16 cellular contexts compared by ENCODE assay signal in the genomic region with DNA sequence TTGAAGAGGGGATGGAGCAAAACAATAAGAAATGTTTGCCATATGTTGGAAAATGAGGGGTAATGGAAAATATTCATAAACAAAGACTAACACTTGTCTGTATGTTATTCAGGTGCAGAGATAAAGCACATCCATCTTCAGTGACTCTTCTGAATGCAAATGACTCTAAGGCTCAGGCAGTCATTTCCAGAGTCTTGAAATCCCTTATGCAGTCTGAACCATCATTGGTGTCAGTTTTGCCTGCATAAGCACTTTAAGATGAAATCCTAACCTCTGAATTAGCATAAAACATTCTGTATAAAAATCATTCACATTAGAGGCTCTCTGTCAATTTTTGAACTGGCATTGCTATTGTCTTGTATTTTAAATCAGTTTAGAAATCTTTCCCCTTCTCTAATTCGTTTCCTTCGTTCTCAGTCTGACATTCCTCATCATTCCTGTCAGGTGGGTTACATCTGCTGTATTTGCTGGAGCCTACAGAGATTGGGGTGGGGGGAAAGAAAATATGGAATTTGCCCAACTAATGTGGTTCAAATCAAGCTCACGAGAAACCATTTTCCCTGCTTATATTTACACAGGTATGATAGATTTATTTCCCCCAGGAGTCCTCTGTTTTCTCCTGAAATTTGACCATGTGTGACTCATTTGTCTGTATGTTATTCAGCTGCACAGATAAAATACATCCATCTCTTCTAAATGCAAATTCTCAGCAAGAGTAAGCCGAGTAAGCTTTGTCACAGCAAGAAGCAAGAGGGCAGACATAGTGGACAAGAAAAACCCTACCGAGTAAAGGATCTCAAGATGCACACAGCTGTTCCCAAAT.
"Had no signal": no experiment of that assay in that cellular context is flagged by ENCODE, and none has a peak within 500 bp of the region (broad histone marks: within the 10 kb centered on the region; RNA-seq: fewer than 3 reads in every experiment).

No MANE protein-coding gene starts in this region.

- H3K4me1 ChIP-seq: adrenal gland, breast epithelium, foreskin keratinocyte, pancreas, upper lobe of right lung had no signal

- H3K36me3 ChIP-seq: adrenal gland, breast epithelium, neutrophil, pancreas, upper lobe of right lung had no signal

- DNase-seq: activated CD4-positive, alpha-beta T cell treated with anti-CD3 and anti-CD28 coated beads, Interleukin-2, amount 10 ng/mL, durations not matched to agents 7 days and 5 days; activated naive CD4-positive, alpha-beta T cell treated with anti-CD3 and anti-CD28 coated beads, Interleukin-2, amount 10 ng/mL, durations not matched to agents 7 days and 5 days; adrenal gland; foreskin keratinocyte; mesenchymal stem cell; naive thymus-derived CD8-positive, alpha-beta T cell; pancreas; stimulated activated CD4-positive, alpha-beta T cell treated with anti-CD3 and anti-CD28 coated beads, Interleukin-4, amount 100 ng/mL, for 1 hour; T1000; upper lobe of right lung had no signal

- H3K4me3 Mint-ChIP-seq: activated CD4-positive, alpha-beta T cell treated with anti-CD3 and anti-CD28 coated beads, Interleukin-2, amount 10 ng/mL, durations not matched to agents 7 days and 5 days; activated naive CD4-positive, alpha-beta T cell treated with anti-CD3 and anti-CD28 coated beads, Interleukin-2, amount 10 ng/mL, durations not matched to agents 7 days and 5 days; naive thymus-derived CD8-positive, alpha-beta T cell had no signal

- H3K4me3 ChIP-seq: adrenal gland, breast epithelium, coronary artery, hepatocyte, pancreas, smooth muscle cell, upper lobe of right lung had no signal

- H3K9me3 Mint-ChIP-seq: activated CD4-positive, alpha-beta T cell treated with anti-CD3 and anti-CD28 coated beads, Interleukin-2, amount 10 ng/mL, durations not matched to agents 7 days and 5 days; activated naive CD4-positive, alpha-beta T cell treated with anti-CD3 and anti-CD28 coated beads, Interleukin-2, amount 10 ng/mL, durations not matched to agents 7 days and 5 days; naive thymus-derived CD8-positive, alpha-beta T cell had no signal

- H3K27ac ChIP-seq: adrenal gland, breast epithelium, coronary artery, foreskin keratinocyte, hepatocyte, neutrophil, pancreas, upper lobe of right lung had no signal

- ATAC-seq: foreskin keratinocyte; naive thymus-derived CD8-positive, alpha-beta T cell; pancreas; sciatic nerve; upper lobe of right lung had no signal

- H3K4me2 ChIP-seq: hepatocyte, smooth muscle cell had no signal

- H3K27me3 ChIP-seq: adrenal gland, breast epithelium, foreskin keratinocyte, hepatocyte, neutrophil, pancreas, upper lobe of right lung had no signal

- H3K79me2 ChIP-seq: hepatocyte had no signal

- H3K27ac Mint-ChIP-seq: activated CD4-positive, alpha-beta T cell treated with anti-CD3 and anti-CD28 coated beads, Interleukin-2, amount 10 ng/mL, durations not matched to agents 7 days and 5 days; activated naive CD4-positive, alpha-beta T cell treated with anti-CD3 and anti-CD28 coated beads, Interleukin-2, amount 10 ng/mL, durations not matched to agents 7 days and 5 days had no signal

- H3K9me3 ChIP-seq: adrenal gland, breast epithelium, neutrophil, pancreas, upper lobe of right lung had no signal

- H2AFZ ChIP-seq: hepatocyte had no signal

- H3K4me1 Mint-ChIP-seq: activated CD4-positive, alpha-beta T cell treated with anti-CD3 and anti-CD28 coated beads, Interleukin-2, amount 10 ng/mL, durations not matched to agents 7 days and 5 days; activated naive CD4-positive, alpha-beta T cell treated with anti-CD3 and anti-CD28 coated beads, Interleukin-2, amount 10 ng/mL, durations not matched to agents 7 days and 5 days; naive thymus-derived CD8-positive, alpha-beta T cell had no signal

- H3K36me3 Mint-ChIP-seq: activated naive CD4-positive, alpha-beta T cell treated with anti-CD3 and anti-CD28 coated beads, Interleukin-2, amount 10 ng/mL, durations not matched to agents 7 days and 5 days; naive thymus-derived CD8-positive, alpha-beta T cell had no signal
